ENCODE assay signal across 8 cellular contexts in the genomic region with DNA sequence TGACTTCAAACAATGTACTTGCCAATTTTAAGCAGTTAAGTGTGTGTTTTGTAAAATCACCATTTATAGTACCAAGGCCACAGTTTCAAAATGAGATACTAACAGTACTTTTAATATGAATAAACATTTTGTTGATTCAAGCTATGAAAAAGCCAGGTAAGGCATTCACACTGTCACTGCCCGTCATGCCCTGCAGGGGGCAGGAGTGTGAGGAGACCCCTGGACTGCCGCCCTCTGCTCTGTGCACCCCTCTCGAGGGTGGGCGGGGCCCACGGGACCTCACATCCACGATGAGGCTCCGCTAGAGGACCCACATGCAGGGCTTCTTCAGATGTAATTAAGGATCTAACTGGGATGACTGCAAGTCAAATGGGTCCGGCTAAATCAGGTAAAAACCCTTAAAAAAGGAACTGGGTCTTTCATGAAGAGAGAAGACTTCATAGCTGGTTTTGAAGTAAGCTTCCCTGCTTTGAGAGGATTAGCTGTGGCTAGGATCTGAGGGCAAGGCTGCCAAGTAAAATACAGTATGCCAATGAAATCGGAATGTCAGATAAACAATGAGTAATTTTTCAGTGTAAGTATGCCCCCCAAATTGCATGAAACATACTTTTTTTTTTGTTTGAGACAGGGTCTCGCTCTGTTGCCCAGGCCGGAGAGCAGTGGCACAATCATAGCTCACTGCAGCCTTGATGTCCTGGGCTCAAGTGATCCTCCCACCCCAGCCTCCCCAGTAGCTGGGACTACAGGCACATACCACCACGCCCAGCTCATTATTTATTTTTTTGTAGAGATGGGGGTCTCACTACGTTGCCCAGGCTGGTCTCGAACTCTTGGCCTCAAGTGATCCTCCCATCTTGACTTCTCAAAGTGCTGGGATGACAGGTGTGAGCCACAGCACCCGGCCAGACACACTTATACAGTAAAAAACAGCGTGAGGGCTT. TPM values are rescaled to one million over a fixed set of nuclear protein-coding genes. Genes with fewer than 3 reads are reported as not detected.
DNase-seq lines count a peak whose midpoint lies in the region; ATAC-seq and TF ChIP-seq lines count a peak whose summit lies in the region.

No MANE protein-coding gene starts in this region.

- ATAC-seq in DND-41 (ENCODE audit: insufficient read depth, low read depth) (peak; percentile 73; the same call in 2 of the 3 replicates), GM18868 (IDR thresholded peaks at IDR 0.05; ENCODE audit: unreplicated experiment) (no peak)

- H3K4me1 ChIP-seq in DND-41 (ENCODE audit: insufficient read depth, low read length), result no peaks in the 10 kb centered on the region
- H3K4me1 ChIP-seq in mammary epithelial cell (ENCODE audit: insufficient read depth, low read length), result peaks cover 15% of the 10 kb centered on the region

- in situ Hi-C loops in mammary epithelial cell (cut with MboI; ENCODE audit: low sequenced_read_pairs in 2 of 2), result no loop called here

- no peak overlapping the region for H3K4me2 ChIP-seq in DND-41 (ENCODE audit: insufficient read depth, low read length)
- no peak overlapping the region for H3K4me2 ChIP-seq in mammary epithelial cell (ENCODE audit: insufficient read depth, low read depth, low read length)

- CTCF ChIA-PET in mammary epithelial cell (lab: Charles Lee; ENCODE audit: low non-redundant PET), result no interaction called here

- H3K9me3 Mint-ChIP-seq in nephron, result no peaks in the 10 kb centered on the region

- DNase-seq in DND-41 (peak; percentile 50), LNCaP clone FGC (ENCODE audit: low read depth) (no peak), mammary epithelial cell (no peak), UCSD-AML1 (lab: John Stamatoyannopoulos, UW; ENCODE audit: unreplicated experiment) (no peak), hypothalamus (lab: John Stamatoyannopoulos, UW) (no peak), SHP77 treated with DMSO at 0.1 percent for 48 hours (lab: John Stamatoyannopoulos, UW) (no peak)

- peak; percentile 76 for TF ChIP-seq CTCF in DND-41 (IDR thresholded peaks at IDR 0.05; ENCODE audit: borderline replicate concordance, extremely low read depth, low read length, poor library complexity, severe bottlenecking)
- peak; percentile 45 for TF ChIP-seq CTCF in LNCaP clone FGC (IDR thresholded peaks at IDR 0.05; ENCODE audit: control insufficient read depth, extremely low read depth, insufficient read depth)
- peak; percentile 35 to 51 for TF ChIP-seq CTCF in mammary epithelial cell (conservative IDR thresholded peaks at IDR 0.05 in 1 of 2, IDR thresholded peaks at IDR 0.05 in 1 of 2; ENCODE audit: extremely low read depth in 1 of 2, insufficient read depth in 1 of 2, low read depth in 1 of 2, low read length in 2 of 2)
- TF ChIP-seq CTCF in nephron (IDR thresholded peaks at IDR 0.05; ENCODE audit: unreplicated experiment in 3 of 3), result peak; percentile 36 to 56 (median 45)

- H4K20me1 ChIP-seq in DND-41 (ENCODE audit: insufficient read depth, low read length) (peaks cover 82% of the 10 kb centered on the region), mammary epithelial cell (ENCODE audit: insufficient read depth, low read length) (peaks cover 3% of the 10 kb centered on the region)

- peaks cover 66% of the 10 kb centered on the region for H3K79me2 ChIP-seq in DND-41 (ENCODE audit: insufficient read depth, low read length)
- H3K79me2 ChIP-seq in mammary epithelial cell (ENCODE audit: insufficient read depth, low read length), result peaks cover 82% of the 10 kb centered on the region

- H3K4me1 Mint-ChIP-seq in nephron, result no peaks in the 10 kb centered on the region

- H3K27ac ChIP-seq in DND-41 (ENCODE audit: low read length) (no peak overlapping the region), mammary epithelial cell (ENCODE audit: insufficient read depth, low read depth, low read length) (no peak overlapping the region)

- BruUV-seq in mammary epithelial cell (replicated peaks; lab: Mats Ljungman, UMichigan), result no TSS peak

- peaks cover 85% of the 10 kb centered on the region for H3K36me3 Mint-ChIP-seq in nephron (ENCODE audit: low read depth)

- WGBS in mammary epithelial cell (ENCODE audit: low coverage, missing lambda C conversion rate), result 81% methylated on average over 14 of the region's 16 CpGs

- no peak overlapping the region for H3K4me3 Mint-ChIP-seq in nephron

- H2AFZ ChIP-seq in DND-41 (ENCODE audit: low read depth, low read length) (no peak overlapping the region), mammary epithelial cell (ENCODE audit: low read depth, low read length) (no peak overlapping the region)

- H3K36me3 ChIP-seq in DND-41 (ENCODE audit: insufficient read depth, low read length) (peaks cover 99% of the 10 kb centered on the region), mammary epithelial cell (ENCODE audit: insufficient read depth, low read length) (peaks cover 51% of the 10 kb centered on the region)

- no peak overlapping the region for H3K27ac Mint-ChIP-seq in nephron

- intact Hi-C loops in mammary epithelial cell (cut with micrococcal nuclease), result no loop called here

- no peak overlapping the region for H3K9ac ChIP-seq in DND-41 (ENCODE audit: low read depth, low read length)
- no peak overlapping the region for H3K9ac ChIP-seq in mammary epithelial cell (ENCODE audit: insufficient read depth, low read length)

- no peaks in the 10 kb centered on the region for H3K9me3 ChIP-seq in DND-41 (ENCODE audit: insufficient read depth, low read length, severe bottlenecking)
- H3K9me3 ChIP-seq in mammary epithelial cell (replicated peaks; ENCODE audit: insufficient read depth, low read length), result no peaks in the 10 kb centered on the region

- no peaks in the 10 kb centered on the region for H3K27me3 Mint-ChIP-seq in nephron (ENCODE audit: low read depth)

- H3K27me3 ChIP-seq in DND-41 (ENCODE audit: insufficient read depth, low read length, poor library complexity) (no peaks in the 10 kb centered on the region), mammary epithelial cell (ENCODE audit: insufficient read depth, low read length) (no peaks in the 10 kb centered on the region)

- dilution Hi-C loops in mammary epithelial cell (cut with HindIII; ENCODE audit: low sequenced_read_pairs), result no loop called here

- H3K4me3 ChIP-seq in DND-41 (ENCODE audit: low read depth in 1 of 2, low read length in 2 of 2) (no peak overlapping the region), LNCaP clone FGC (ENCODE audit: low read depth, low read length) (no peak overlapping the region), mammary epithelial cell (replicated peaks in 1 of 3; ENCODE audit: insufficient read depth in 1 of 3, low read depth in 2 of 3, low read length in 3 of 3) (no peak overlapping the region)

RNA-seq across cellular contexts. Expression of a gene that starts 18.7 kb away (rescaled TPM):
- 10 to 100 TPM; 38.7 to 53.2 TPM for total RNA-seq in mammary epithelial cell
- polyA plus RNA-seq in mammary epithelial cell, result 13.6 TPM
- 31.4 TPM for polyA minus RNA-seq in mammary epithelial cell

RNA-seq across cellular contexts. Expression of a gene that starts 30.3 kb away (rescaled TPM):
- 10 to 100 TPM; 34.5 to 43.2 TPM for total RNA-seq in mammary epithelial cell
- polyA plus RNA-seq in mammary epithelial cell, result 29.7 TPM
- 47.5 TPM for polyA minus RNA-seq in mammary epithelial cell

RNA-seq across cellular contexts. Expression of a gene that starts 44.9 kb away (rescaled TPM):
- total RNA-seq in mammary epithelial cell, result under 1 TPM; 0.33 to 0.67 TPM
- 0.09 TPM for polyA plus RNA-seq in mammary epithelial cell
- polyA minus RNA-seq in mammary epithelial cell, result not detected

RNA-seq across cellular contexts. Expression of a gene that starts 46.0 kb away (rescaled TPM):
- total RNA-seq in mammary epithelial cell, result 10 to 100 TPM in 1 of 2 donors, 1 to 10 TPM in 1; 8.1 to 11.7 TPM
- 6.5 TPM for polyA plus RNA-seq in mammary epithelial cell
- 1.9 TPM for polyA minus RNA-seq in mammary epithelial cell
